8 cellular contexts compared by ENCODE assay signal in genomic region chr3:12479919-12480425, GRCh38. TPM values are rescaled to one million over a fixed set of nuclear protein-coding genes. Genes with fewer than 3 reads are reported as not detected.
A peak's percentile ranks its signal among the peaks of the same experiment; 100 is the strongest.
DNase-seq lines count a peak whose midpoint lies in the region; ATAC-seq and TF ChIP-seq lines count a peak whose summit lies in the region.

No MANE protein-coding gene starts in this region.

- H3K36me3 Mint-ChIP-seq in GM23338 (ENCODE audit: low read depth) = no peaks in the 10 kb centered on the region

- no peaks in the 10 kb centered on the region for H4K20me1 ChIP-seq in GM23338 (replicated peaks; ENCODE audit: insufficient read depth)

- H3K9me3 Mint-ChIP-seq in GM23338 = no peaks in the 10 kb centered on the region

- no peak for TF ChIP-seq POLR2A in adrenal gland (IDR thresholded peaks at IDR 0.05)

- H3K4me3 ChIP-seq in GM23338 (no peak overlapping the region), adrenal gland (no peak overlapping the region), right atrium auricular region (no peak overlapping the region)
- H3K4me3 ChIP-seq in effector memory CD4-positive, alpha-beta T cell (ENCODE audit: insufficient read depth, low read depth, low read length, poor library complexity, severe bottlenecking) = no peak overlapping the region

- WGBS in adrenal gland, 4 donors = 22 to 26% (median 23%) methylated on average over 9 of the region's 9 CpGs

- H3K27ac ChIP-seq in GM23338 (ENCODE audit: low read depth) = no peak overlapping the region
- no peak overlapping the region for H3K27ac ChIP-seq in adrenal gland
- H3K27ac ChIP-seq in right atrium auricular region = no peak overlapping the region
- no peak overlapping the region for H3K27ac ChIP-seq in effector memory CD4-positive, alpha-beta T cell (ENCODE audit: insufficient read depth, low read length, poor library complexity, severe bottlenecking)

- no peak overlapping the region for H3K27ac Mint-ChIP-seq in GM23338

- H2AFZ ChIP-seq in GM23338 = peak overlapping the region; percentile 77

- peak; percentile 26 for DNase-seq in COR-L47 (lab: John Stamatoyannopoulos, UW)
- peak; percentile 85 for DNase-seq in GM23338 (ENCODE audit: low spot score)
- peak; percentile 46 for DNase-seq in NCI-H82 treated with DMSO at 0.1 percent for 48 hours (lab: John Stamatoyannopoulos, UW; ENCODE audit: unreplicated experiment)
- DNase-seq in adrenal gland = no peak
- no peak for DNase-seq in right atrium auricular region (ENCODE audit: low spot score)
- peak; percentile 80 for DNase-seq in retina
- DNase-seq in effector memory CD4-positive, alpha-beta T cell = no peak
- DNase-seq in NCI-H1436 (lab: John Stamatoyannopoulos, UW) = no peak

- H3K27me3 ChIP-seq in GM23338 (ENCODE audit: insufficient read depth) (no peaks in the 10 kb centered on the region), adrenal gland (no peaks in the 10 kb centered on the region), right atrium auricular region (no peaks in the 10 kb centered on the region)
- H3K27me3 ChIP-seq in effector memory CD4-positive, alpha-beta T cell (replicated peaks; ENCODE audit: control insufficient read depth, insufficient read depth, low read length, poor library complexity, severe bottlenecking) = no peaks in the 10 kb centered on the region

- peaks cover 14% of the 10 kb centered on the region for H3K27me3 Mint-ChIP-seq in GM23338 (ENCODE audit: insufficient read depth, low read depth, poor library complexity)

- H3F3A ChIP-seq in GM23338 (replicated peaks; ENCODE audit: low read depth) = no peaks in the 10 kb centered on the region

- peak; percentile 59 for ATAC-seq in GM23338

- TF ChIP-seq CTCF in GM23338 (conservative IDR thresholded peaks at IDR 0.05; ENCODE audit: low read depth in 2 of 2) = peak; percentile 81 to 86
- TF ChIP-seq CTCF in adrenal gland (IDR thresholded peaks at IDR 0.05) = peak; percentile 63 to 86 (median 80)
- peak; percentile 58 to 84 for TF ChIP-seq CTCF in right atrium auricular region (IDR thresholded peaks at IDR 0.05)

- H3K9me2 ChIP-seq in GM23338 (ENCODE audit: insufficient read depth) = no peaks in the 10 kb centered on the region

- H3K4me2 ChIP-seq in GM23338 = no peak overlapping the region

- H3K79me2 ChIP-seq in GM23338 (replicated peaks; ENCODE audit: insufficient read depth) = 0 out of 2 replicates have a peak, but pooled peaks cover 1% of the 10 kb centered on the region

- H3K9me3 ChIP-seq in adrenal gland (replicated peaks in 1 of 3) (no peaks in the 10 kb centered on the region), right atrium auricular region (no peaks in the 10 kb centered on the region)
- no peaks in the 10 kb centered on the region for H3K9me3 ChIP-seq in effector memory CD4-positive, alpha-beta T cell (ENCODE audit: control insufficient read depth, low read length)

- H3K4me1 Mint-ChIP-seq in GM23338 = peaks cover 12% of the 10 kb centered on the region

- intact Hi-C loops in adrenal gland (cut with DNase I) = loop anchor here (2.0 to 10.0 kb wide), 3 partner anchors 245 to 345 kb away; no protein-coding TSS in a partner anchor

- no peak overlapping the region; the same call in 2 of the 3 replicates for H3K4me3 Mint-ChIP-seq in GM23338

- peaks cover 4% of the 10 kb centered on the region for H3K4me1 ChIP-seq in GM23338 (ENCODE audit: insufficient read depth)
- H3K4me1 ChIP-seq in adrenal gland (replicated peaks in 1 of 2) = peaks cover 2 to 28% of the 10 kb centered on the region in 2 donors
- H3K4me1 ChIP-seq in right atrium auricular region = peaks cover 0 to 29% of the 10 kb centered on the region in 2 donors
- H3K4me1 ChIP-seq in effector memory CD4-positive, alpha-beta T cell (ENCODE audit: control insufficient read depth, insufficient read depth, low read length, poor library complexity, severe bottlenecking) = peaks cover 10% of the 10 kb centered on the region

- H3K36me3 ChIP-seq in GM23338 (ENCODE audit: insufficient read depth) = no peaks in the 10 kb centered on the region
- no peaks in the 10 kb centered on the region for H3K36me3 ChIP-seq in adrenal gland (replicated peaks in 1 of 2)
- no peaks in the 10 kb centered on the region for H3K36me3 ChIP-seq in right atrium auricular region
- no peaks in the 10 kb centered on the region for H3K36me3 ChIP-seq in effector memory CD4-positive, alpha-beta T cell (ENCODE audit: control insufficient read depth, insufficient read depth, low read length)

TF ChIP-seq in GM23338, 12 proteins besides CTCF, POLR2A, EP300 and RAD21 (continues in another document):
- TF ChIP-seq NANOG (IDR thresholded peaks at IDR 0.05; ENCODE audit: borderline replicate concordance) (no peak), STAT1 (IDR thresholded peaks at IDR 0.05; ENCODE audit: unreplicated experiment) (no peak), EZH2phosphoT487 (IDR thresholded peaks at IDR 0.05; ENCODE audit: unreplicated experiment) (no peak), ZNF331 (CRISPR knock-in tag; IDR thresholded peaks at IDR 0.05; ENCODE audit: low read depth) (no peak), EZH2 (IDR thresholded peaks at IDR 0.05; ENCODE audit: low read depth, unreplicated experiment) (no peak), CREB1 (CRISPR knock-in tag; IDR thresholded peaks at IDR 0.05; ENCODE audit: low read depth) (no peak), ZNF114 (CRISPR knock-in tag; IDR thresholded peaks at IDR 0.05) (no peak), JUNB (IDR thresholded peaks at IDR 0.05; ENCODE audit: unreplicated experiment) (no peak), POLR2AphosphoS5 (IDR thresholded peaks at IDR 0.05; ENCODE audit: low read depth) (no peak)
- TF ChIP-seq, protein P1, sequence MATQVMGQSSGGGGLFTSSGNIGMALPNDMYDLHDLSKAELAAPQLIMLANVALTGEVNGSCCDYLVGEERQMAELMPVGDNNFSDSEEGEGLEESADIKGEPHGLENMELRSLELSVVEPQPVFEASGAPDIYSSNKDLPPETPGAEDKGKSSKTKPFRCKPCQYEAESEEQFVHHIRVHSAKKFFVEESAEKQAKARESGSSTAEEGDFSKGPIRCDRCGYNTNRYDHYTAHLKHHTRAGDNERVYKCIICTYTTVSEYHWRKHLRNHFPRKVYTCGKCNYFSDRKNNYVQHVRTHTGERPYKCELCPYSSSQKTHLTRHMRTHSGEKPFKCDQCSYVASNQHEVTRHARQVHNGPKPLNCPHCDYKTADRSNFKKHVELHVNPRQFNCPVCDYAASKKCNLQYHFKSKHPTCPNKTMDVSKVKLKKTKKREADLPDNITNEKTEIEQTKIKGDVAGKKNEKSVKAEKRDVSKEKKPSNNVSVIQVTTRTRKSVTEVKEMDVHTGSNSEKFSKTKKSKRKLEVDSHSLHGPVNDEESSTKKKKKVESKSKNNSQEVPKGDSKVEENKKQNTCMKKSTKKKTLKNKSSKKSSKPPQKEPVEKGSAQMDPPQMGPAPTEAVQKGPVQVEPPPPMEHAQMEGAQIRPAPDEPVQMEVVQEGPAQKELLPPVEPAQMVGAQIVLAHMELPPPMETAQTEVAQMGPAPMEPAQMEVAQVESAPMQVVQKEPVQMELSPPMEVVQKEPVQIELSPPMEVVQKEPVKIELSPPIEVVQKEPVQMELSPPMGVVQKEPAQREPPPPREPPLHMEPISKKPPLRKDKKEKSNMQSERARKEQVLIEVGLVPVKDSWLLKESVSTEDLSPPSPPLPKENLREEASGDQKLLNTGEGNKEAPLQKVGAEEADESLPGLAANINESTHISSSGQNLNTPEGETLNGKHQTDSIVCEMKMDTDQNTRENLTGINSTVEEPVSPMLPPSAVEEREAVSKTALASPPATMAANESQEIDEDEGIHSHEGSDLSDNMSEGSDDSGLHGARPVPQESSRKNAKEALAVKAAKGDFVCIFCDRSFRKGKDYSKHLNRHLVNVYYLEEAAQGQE (IDR thresholded peaks at IDR 0.05; ENCODE audit: unreplicated experiment) = no peak

RNA-seq across cellular contexts. Expression of gene TSEN2, which starts 4.3 kb away (rescaled TPM):
- total RNA-seq in GM23338 (2014; rRNA removed; shearing (Covaris generic)) = 25.8 and 27.7 TPM in 2 replicates
- polyA plus RNA-seq in GM23338 (2016; fragmentation: Nextera tagmentation; extraction: Ambion mirVana) (24.1 and 30.0 TPM in 2 replicates), adrenal gland (10 to 100 TPM; 22.0 to 27.6 (median 25.4) TPM)
- total RNA-seq in adrenal gland (10 to 100 TPM; 11.1 to 23.9 (median 15.8) TPM), right atrium auricular region (10 to 100 TPM; 12.8 to 12.9 TPM)

Comparison
In these comparisons a context has a peak if more than half of its experiments do, and no peak if none do; other contexts are left out.
1. DNase-seq: peak in COR-L47 (single experiment), GM23338 (single experiment), NCI-H82 treated with DMSO at 0.1 percent for 48 hours (single experiment) and retina (single experiment); none in adrenal gland (0 of 7), right atrium auricular region (single experiment), effector memory CD4-positive, alpha-beta T cell (0 of 3) and NCI-H1436 (single experiment).
2. Peak in every context shown above with its lines, with median percentiles within 50 percentile points of each other: CTCF ChIP-seq.